ENCODE assay signal across 12 cellular contexts in the genomic region with DNA sequence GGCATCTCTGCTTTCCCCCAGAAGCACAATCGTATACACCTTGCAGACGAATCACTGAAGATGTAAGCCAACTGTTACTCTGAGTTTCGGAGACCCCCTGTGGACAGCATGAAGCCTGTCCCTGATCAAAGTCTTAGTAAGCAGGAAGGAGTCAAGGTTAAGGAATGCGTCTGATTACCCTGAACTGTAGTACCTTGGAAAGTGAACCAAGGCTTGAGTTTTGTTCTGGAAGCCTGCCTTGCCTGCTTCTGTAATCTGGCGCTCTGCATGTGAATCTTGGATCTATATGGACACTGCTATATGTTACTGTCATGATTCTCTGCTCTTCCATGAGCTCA. TPM values are rescaled to one million over a fixed set of nuclear protein-coding genes. Genes with fewer than 3 reads are reported as not detected.
A peak's percentile ranks its signal among the peaks of the same experiment; 100 is the strongest.
DNase-seq lines count a peak whose midpoint lies in the region; ATAC-seq, FAIRE-seq and TF ChIP-seq lines count a peak whose summit lies in the region.
"Not testable (repeated sequence)": the region's sequence is repeated elsewhere in the genome, so short reads cannot be mapped to it uniquely, and the experiment has no call there.
"Had no signal": no experiment of that assay in that cellular context is flagged by ENCODE, and none has a peak within 500 bp of the region (broad histone marks: within the 10 kb centered on the region; RNA-seq: fewer than 3 reads in every experiment).

No MANE protein-coding gene starts in this region.

- not testable (repeated sequence) for TF ChIP-seq RAD21 in SK-N-SH (IDR thresholded peaks at IDR 0.05; ENCODE audit: low read length); K562 (CRISPR knock-in tag; conservative IDR thresholded peaks at IDR 0.05 in 1 of 2, IDR thresholded peaks at IDR 0.05 in 1 of 2)

- H3K27ac ChIP-seq in PC-3 (ENCODE audit: low read length); K562 (ENCODE audit: extremely low read depth, low read depth, low read length): not testable (repeated sequence)
- H3K27ac ChIP-seq in SK-N-SH (ENCODE audit: low read depth in 2 of 2, low read length in 1 of 2), result peak overlapping the region in 1 of 2 experiments; percentile 77; a peak in 2 of 4 replicates

- POLR2A ChIA-PET in PC-3 (lab: Charles Lee; ENCODE audit: unreplicated experiment); SK-N-SH (lab: Yijun Ruan, JAX); K562 (lab: Yijun Ruan, JAX): not testable (repeated sequence)

- CTCF ChIA-PET in PC-3 (lab: Charles Lee); SK-N-SH (lab: Yijun Ruan, JAX); K562 (lab: Yijun Ruan, JAX; ENCODE audit: low intra/inter-chr PET ratio): not testable (repeated sequence)

- not testable (repeated sequence) for H4K20me1 ChIP-seq in PC-3 (ENCODE audit: low read length); SK-N-SH (ENCODE audit: insufficient read depth); K562 (replicated peaks; ENCODE audit: control insufficient read depth, insufficient read depth, low read length)

- H3K36me3 ChIP-seq in PC-3 (ENCODE audit: low read depth, low read length); SK-N-SH (replicated peaks in 1 of 2; ENCODE audit: control insufficient read depth in 1 of 2, insufficient read depth in 2 of 2, low read length in 1 of 2); K562 (ENCODE audit: control insufficient read depth, insufficient read depth, low read length); mucosa of descending colon (ENCODE audit: low read depth): not testable (repeated sequence)

- not testable (repeated sequence) for H3K4me2 ChIP-seq in PC-3 (ENCODE audit: low read length); K562 (ENCODE audit: insufficient read depth, low read length)
- H3K4me2 ChIP-seq in SK-N-SH, result 0 out of 2 replicates have a peak overlapping the region, but pooled peaks have one; percentile 55

- not testable (repeated sequence) for H3F3A ChIP-seq in PC-3 (ENCODE audit: low read length, unreplicated experiment); SK-N-SH (replicated peaks; ENCODE audit: insufficient read depth)

- not testable (repeated sequence) for H3K79me2 ChIP-seq in PC-3 (ENCODE audit: low read length); SK-N-SH (ENCODE audit: insufficient read depth); K562 (ENCODE audit: control insufficient read depth, insufficient read depth, low read length)

- H3K9me3 Mint-ChIP-seq in HFFc6, result not testable (repeated sequence)

- ATAC-seq in PC-3 (peak; percentile 16; the same call in 1 of the 2 replicates), left colon (peak; percentile 36), mucosa of descending colon (peak; percentile 18)
- not testable (repeated sequence) for ATAC-seq in K562

- TF ChIP-seq CTCF in HFFc6 (IDR thresholded peaks at IDR 0.05); PC-3 (conservative IDR thresholded peaks at IDR 0.05; ENCODE audit: low read depth, low read length); SK-N-SH (IDR thresholded peaks at IDR 0.05); K562 (IDR thresholded peaks at IDR 0.05 in 2 of 3, conservative IDR thresholded peaks at IDR 0.05 in 1 of 3; ENCODE audit: insufficient read depth in 2 of 3, low read depth in 1 of 3, low read length in 3 of 3); mucosa of descending colon (IDR thresholded peaks at IDR 0.05): not testable (repeated sequence)

- in situ Hi-C loops in K562 (cut with MboI), result loop anchor here (10.0 kb wide), 1 partner anchor 209 kb away; no protein-coding TSS in a partner anchor

- not testable (repeated sequence) for H2AFZ ChIP-seq in PC-3 (ENCODE audit: low read length); SK-N-SH (ENCODE audit: low read depth); K562 (ENCODE audit: low read depth, low read length)

- not testable (repeated sequence) for H3K9me3 ChIP-seq in PC-3 (ENCODE audit: low read length); SK-N-SH; K562 (replicated peaks; ENCODE audit: control insufficient read depth, insufficient read depth, low read depth, low read length); mucosa of descending colon

- not testable (repeated sequence) for H3K4me1 Mint-ChIP-seq in HFFc6 (ENCODE audit: low read depth)

- intact Hi-C loops in PC-3 (cut with micrococcal nuclease); K562 (cut with micrococcal nuclease); left colon (cut with DNase I, micrococcal nuclease); mucosa of descending colon (cut with DNase I, micrococcal nuclease): not testable (repeated sequence)

- not testable (repeated sequence) for H3K36me3 Mint-ChIP-seq in HFFc6 (ENCODE audit: low read depth)

- H3K27ac Mint-ChIP-seq in HFFc6, result peak overlapping the region; percentile 68

- peak; percentile 40 for FAIRE-seq in K562 (lab: Jason Lieb, UNC)

- not testable (repeated sequence) for BruUV-seq in PC-3 (replicated peaks; lab: Mats Ljungman, UMichigan); K562 (replicated peaks; lab: Mats Ljungman, UMichigan)

- H3K4me1 ChIP-seq in PC-3 (ENCODE audit: insufficient read depth, low read length); SK-N-SH (ENCODE audit: control insufficient read depth in 1 of 2, insufficient read depth in 2 of 2, low read depth in 1 of 2, low read length in 1 of 2); K562 (replicated peaks in 1 of 2; ENCODE audit: control insufficient read depth in 2 of 2, insufficient read depth in 2 of 2, low read length in 2 of 2); mucosa of descending colon (ENCODE audit: low read depth): not testable (repeated sequence)

- not testable (repeated sequence) for H3K27me3 Mint-ChIP-seq in HFFc6 (ENCODE audit: insufficient read depth)

- 4% methylated on average over 4 of the region's 5 CpGs for WGBS in SK-N-SH (ENCODE audit: low lambda C conversion rate)
- 0% methylated on average over 3 of the region's 5 CpGs for WGBS in K562 (ENCODE audit: insufficient coverage, low coverage, missing lambda C conversion rate)

- H3K9me1 ChIP-seq in K562 (ENCODE audit: control insufficient read depth, insufficient read depth, low read length), result not testable (repeated sequence)

- not testable (repeated sequence) for H3K9ac ChIP-seq in PC-3 (ENCODE audit: low read length); SK-N-SH; K562 (ENCODE audit: insufficient read depth in 1 of 2, low read depth in 2 of 2, low read length in 2 of 2)

- not testable (repeated sequence) for H3K27me3 ChIP-seq in PC-3 (ENCODE audit: low read length); SK-N-SH (ENCODE audit: insufficient read depth); K562 (ENCODE audit: control insufficient read depth in 2 of 2, insufficient read depth in 2 of 2, low read length in 2 of 2)

- DNase-seq in HFFc6; PC-3; SK-N-SH; K562 (ENCODE audit: extremely low read depth in 1 of 4, low spot score in 3 of 4); left colon; mucosa of descending colon: not testable (repeated sequence)

- H3K4me3 ChIP-seq in PC-3 (ENCODE audit: low read length); SK-N-SH (ENCODE audit: low read depth in 2 of 2, low read length in 1 of 2); K562; mucosa of descending colon: not testable (repeated sequence)

- peak overlapping the region; percentile 49; the same call in 1 of the 2 replicates for H3K4me3 Mint-ChIP-seq in HFFc6

- not testable (repeated sequence) for H3K9me2 ChIP-seq in PC-3 (replicated peaks; ENCODE audit: low read length); SK-N-SH

- TF ChIP-seq EP300 in SK-N-SH (IDR thresholded peaks at IDR 0.05; ENCODE audit: borderline replicate concordance in 1 of 2, low read depth in 1 of 2, low read length in 1 of 2); K562 (IDR thresholded peaks at IDR 0.05; ENCODE audit: low read length): not testable (repeated sequence)

- TF ChIP-seq POLR2A in K562 (conservative IDR thresholded peaks at IDR 0.05), result not testable (repeated sequence)

RNA-seq across cellular contexts. Expression of a gene that starts 33.3 kb away (rescaled TPM):
- 10 to 100 TPM; 23.1 to 28.0 (median 26.3) TPM for total RNA-seq in HFFc6 (2021; fragmentation: NEBNext Ultra II Directional; extraction: Animal tissue kit (Norgen Biotek cat#: 25700))
- total RNA-seq in PC-3 (2014; rRNA removed), result 10.8 and 20.5 TPM in 2 replicates
- polyA plus RNA-seq in SK-N-SH (2012; rRNA removed), result 40.5 and 48.2 TPM in 2 replicates
- 23.7 and 31.1 TPM in 2 replicates for polyA plus RNA-seq in SK-N-SH (2012; cell fraction: cytosol; rRNA removed)
- polyA plus RNA-seq in SK-N-SH (2012; cell fraction: nucleus; rRNA removed), result 109 and 128 TPM in 2 replicates
- 52.2 and 88.3 TPM in 2 replicates for total RNA-seq in K562 (2011; cell fraction: chromatin; rRNA removed; ENCODE audit: low replicate concordance)
- total RNA-seq in K562 (2011; cell fraction: nucleolus; rRNA removed), result 76.5 and 80.0 TPM in 2 replicates
- 71.1 and 87.4 TPM in 2 replicates for total RNA-seq in K562 (2011; cell fraction: nucleoplasm; rRNA removed)
- total RNA-seq in K562 (2014; rRNA removed), result 31.8 and 40.7 TPM in 2 replicates
- 22.4 and 30.3 TPM in 2 replicates for total RNA-seq in K562 (2014; rRNA removed; fragmentation: Illumina TruSeq; extraction: Trizol)
- total RNA-seq in K562 (2015; rRNA removed; fragmentation: Illumina TruSeq; extraction: Trizol), result 28.4 and 29.2 TPM in 2 replicates
- 36.6 and 37.5 TPM in 2 replicates for total RNA-seq in K562 (2021)
- polyA plus RNA-seq in K562 (2011; rRNA removed), result 41.0 and 53.4 TPM in 2 replicates
- 45.5 and 47.0 TPM in 2 replicates for polyA plus RNA-seq in K562 (2011; cell fraction: cytosol; rRNA removed)
- polyA plus RNA-seq in K562 (2011; cell fraction: nucleus; rRNA removed), result 139 and 155 TPM in 2 replicates
- 22.1 and 42.2 TPM in 2 replicates for polyA plus RNA-seq in K562 (2012)
- polyA plus RNA-seq in K562 (2014; fragmentation: Illumina TruSeq; extraction: Trizol), result 34.8 and 35.9 TPM in 2 replicates
- 10 to 100 TPM; 13.8 to 21.0 TPM for polyA plus RNA-seq in K562 (2014; fragmentation: Nextera tagmentation; extraction: Ambion mirVana)
- 30.4 and 38.3 TPM in 2 replicates for polyA plus RNA-seq in K562 (2014; rRNA removed)
- 33.9 and 36.1 TPM in 2 replicates for polyA minus RNA-seq in K562 (2011; rRNA and poly(A)+ RNA removed)
- polyA minus RNA-seq in K562 (2011; cell fraction: cytosol; rRNA and poly(A)+ RNA removed), result 25.0 and 26.4 TPM in 2 replicates
- polyA minus RNA-seq in K562 (2011; cell fraction: nucleus; rRNA and poly(A)+ RNA removed), result 39.6 and 44.7 TPM in 2 replicates
- 10 to 100 TPM; 31.3 to 43.1 TPM for total RNA-seq in left colon
- 10 to 100 TPM; 30.3 to 37.6 (median 34.3) TPM for total RNA-seq in mucosa of descending colon

RNA-seq across cellular contexts. Expression of a gene that starts 48.7 kb away (rescaled TPM):
- total RNA-seq in HFFc6 (2021; fragmentation: NEBNext Ultra II Directional; extraction: Animal tissue kit (Norgen Biotek cat#: 25700)), result not detected
- total RNA-seq in PC-3 (2014; rRNA removed) (not detected in 2 replicates), K562 (2014; rRNA removed) (not detected in 2 replicates), K562 (2014; rRNA removed; fragmentation: Illumina TruSeq; extraction: Trizol) (not detected in 2 replicates), K562 (2015; rRNA removed; fragmentation: Illumina TruSeq; extraction: Trizol) (not detected in 2 replicates), K562 (2021) (not detected in 2 replicates), left colon (not detected), mucosa of descending colon (not detected)
- polyA plus RNA-seq in SK-N-SH (2012; rRNA removed) (0.12 and 0.37 TPM in 2 replicates), K562 (2011; rRNA removed) (not detected in 2 replicates), K562 (2014; fragmentation: Illumina TruSeq; extraction: Trizol) (not detected in 2 replicates), K562 (2014; fragmentation: Nextera tagmentation; extraction: Ambion mirVana) (not detected), K562 (2014; rRNA removed) (not detected in 2 replicates)
- polyA plus RNA-seq in SK-N-SH (2012; cell fraction: cytosol; rRNA removed), result 0.41 and 0.60 TPM in 2 replicates
- 0.31 and 0.45 TPM in 2 replicates for polyA plus RNA-seq in SK-N-SH (2012; cell fraction: nucleus; rRNA removed)
- not detected in 2 replicates for total RNA-seq in K562 (2011; cell fraction: chromatin; rRNA removed; ENCODE audit: low replicate concordance)
- not detected in 2 replicates for total RNA-seq in K562 (2011; cell fraction: nucleolus; rRNA removed)
- not detected in 2 replicates for total RNA-seq in K562 (2011; cell fraction: nucleoplasm; rRNA removed)
- not detected in 2 replicates for polyA plus RNA-seq in K562 (2011; cell fraction: cytosol; rRNA removed)
- polyA plus RNA-seq in K562 (2011; cell fraction: nucleus; rRNA removed), result not detected in 2 replicates
- polyA plus RNA-seq in K562 (2012), result not detected in 2 replicates
- polyA minus RNA-seq in K562 (2011; rRNA and poly(A)+ RNA removed), result not detected in 2 replicates
- polyA minus RNA-seq in K562 (2011; cell fraction: cytosol; rRNA and poly(A)+ RNA removed), result not detected in 2 replicates
- polyA minus RNA-seq in K562 (2011; cell fraction: nucleus; rRNA and poly(A)+ RNA removed), result not detected in 2 replicates
- total RNA-seq: CD4-positive, CD25-positive, alpha-beta regulatory T cell; CD8-positive, alpha-beta memory T cell; GM12878; H1; HT1080 had no signal
- polyA plus RNA-seq: CD4-positive, CD25-positive, alpha-beta regulatory T cell; CD8-positive, alpha-beta memory T cell; H1; IgD-negative memory B cell had no signal
